ENCODE assay signal across 17 cellular contexts in the genomic region with DNA sequence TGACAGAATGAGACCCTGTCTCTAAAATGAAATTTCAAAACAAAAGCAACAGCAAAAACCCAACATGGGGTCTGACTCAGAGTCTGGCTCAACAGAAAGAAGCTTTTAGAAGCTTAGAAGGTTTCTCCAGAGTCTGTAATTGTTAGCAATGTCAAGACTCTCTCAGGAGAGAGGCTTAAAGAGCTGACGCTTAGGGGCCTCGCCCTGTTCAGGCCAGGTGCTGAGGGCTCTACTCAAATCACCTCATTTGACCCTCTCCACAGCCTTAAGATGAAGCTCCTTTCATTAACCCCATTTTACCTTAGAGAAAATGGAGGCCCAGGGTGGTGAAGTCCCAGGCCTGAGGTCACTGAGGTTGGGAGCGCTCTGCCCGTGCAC. TPM values are rescaled to one million over a fixed set of nuclear protein-coding genes. Genes with fewer than 3 reads are reported as not detected.
DNase-seq lines count a peak whose midpoint lies in the region; ATAC-seq, FAIRE-seq and TF ChIP-seq lines count a peak whose summit lies in the region.
"Had no signal": no experiment of that assay in that cellular context is flagged by ENCODE, and none has a peak within 500 bp of the region (broad histone marks: within the 10 kb centered on the region; RNA-seq: fewer than 3 reads in every experiment).

No MANE protein-coding gene starts in this region.

- DNase-seq in NCI-H82 (lab: John Stamatoyannopoulos, UW) (peak; percentile 50), NCI-H82 treated with DMSO at 0.1 percent for 48 hours (lab: John Stamatoyannopoulos, UW; ENCODE audit: unreplicated experiment) (no peak), astrocyte of the spinal cord (ENCODE audit: low read depth, low spot score) (peak; percentile 45), lower lobe of right lung (no peak), colonic mucosa (no peak), suprapubic skin (ENCODE audit: low spot score in 2 of 2) (no peak), COLO829 (ENCODE audit: low spot score) (no peak)
- DNase-seq: Caco-2; CD8-positive, alpha-beta T cell; DMS53; GOT3; HCEC 1CT; IMR-90 had no signal

- H3K4me1 ChIP-seq in lower lobe of right lung (peaks cover 2% of the 10 kb centered on the region), colonic mucosa (no peaks in the 10 kb centered on the region), suprapubic skin (peaks cover 2% of the 10 kb centered on the region)

- H3K27me3 ChIP-seq in lower lobe of right lung (ENCODE audit: low read depth) (no peaks in the 10 kb centered on the region), colonic mucosa (peaks cover 6% of the 10 kb centered on the region), suprapubic skin (no peaks in the 10 kb centered on the region)

- no peak for TF ChIP-seq CTCF in astrocyte of the spinal cord (IDR thresholded peaks at IDR 0.05; ENCODE audit: low read depth, low read length)
- TF ChIP-seq CTCF in lower lobe of right lung (IDR thresholded peaks at IDR 0.05), result no peak
- TF ChIP-seq CTCF in colonic mucosa (IDR thresholded peaks at IDR 0.05), result no peak
- no peak for TF ChIP-seq CTCF in suprapubic skin (IDR thresholded peaks at IDR 0.05)

- FAIRE-seq in G401.6 (lab: Jason Lieb, UNC), result peak; percentile 36
- FAIRE-seq: GM12891 had no signal

- H3K27ac ChIP-seq in lower lobe of right lung, result no peak overlapping the region
- no peak overlapping the region for H3K27ac ChIP-seq in colonic mucosa
- H3K27ac ChIP-seq in suprapubic skin, result no peak overlapping the region
- H3K27ac ChIP-seq: 22Rv1 had no signal

- no peak for TF ChIP-seq POLR2A in suprapubic skin (IDR thresholded peaks at IDR 0.05)

- no peak for TF ChIP-seq EP300 in suprapubic skin (IDR thresholded peaks at IDR 0.05)

- H3K9me3 ChIP-seq in lower lobe of right lung (no peaks in the 10 kb centered on the region), colonic mucosa (no peaks in the 10 kb centered on the region), suprapubic skin (no peaks in the 10 kb centered on the region)
- H3K9me3 ChIP-seq: Caco-2 had no signal

- H3K36me3 ChIP-seq in lower lobe of right lung (no peaks in the 10 kb centered on the region), colonic mucosa (no peaks in the 10 kb centered on the region), suprapubic skin (no peaks in the 10 kb centered on the region)

- 77% methylated on average over 4 of the region's 4 CpGs for WGBS in suprapubic skin

- intact Hi-C loops in lower lobe of right lung (cut with DNase I), result no loop called here
- intact Hi-C loops in colonic mucosa (cut with DNase I), result no loop called here

- peak; percentile 26 to 48 for ATAC-seq in lower lobe of right lung
- ATAC-seq: CD8-positive, alpha-beta T cell had no signal

- H3K9ac ChIP-seq in colonic mucosa (ENCODE audit: low read depth in 2 of 2, low read length in 2 of 2), result no peak overlapping the region

- in situ Hi-C loops in astrocyte of the spinal cord (cut with HindIII; ENCODE audit: low sequenced_read_pairs), result no loop called here

- H3K4me3 ChIP-seq in astrocyte of the spinal cord (ENCODE audit: low read depth, low read length) (no peak overlapping the region), lower lobe of right lung (no peak overlapping the region), colonic mucosa (no peak overlapping the region), suprapubic skin (no peak overlapping the region)

RNA-seq across cellular contexts. Expression of gene KIF17, which starts 5.3 kb away (rescaled TPM):
- total RNA-seq in lower lobe of right lung, result 8.4 TPM
- total RNA-seq in colonic mucosa, result 1 to 10 TPM in 1 of 2 donors, under 1 TPM in 1; 0.27 to 1.4 TPM
- total RNA-seq in suprapubic skin, result 1 to 10 TPM in 3 of 4 donors, under 1 TPM in 1; 0.76 to 5.6 (median 2.1) TPM
- total RNA-seq: CD8-positive, alpha-beta T cell; HT-29 had no signal

RNA-seq across cellular contexts. Expression of gene SH2D5, which starts 9.4 kb away (rescaled TPM):
- total RNA-seq in lower lobe of right lung (not detected), colonic mucosa (under 1 TPM in 1 of 2 donors, not detected in 1; 0.12 TPM), suprapubic skin (1 to 10 TPM in 1 of 4 donors, under 1 TPM in 1, not detected in 2; 0.23 to 1.2 TPM)
- total RNA-seq: CD8-positive, alpha-beta T cell had no signal

Comparison
In these comparisons a context has a peak if more than half of its experiments do, and no peak if none do; other contexts are left out.
1. DNase-seq: peak in NCI-H82 (single experiment) and astrocyte of the spinal cord (single experiment); none in NCI-H82 treated with DMSO at 0.1 percent for 48 hours (single experiment), lower lobe of right lung (single experiment), colonic mucosa (single experiment), suprapubic skin (0 of 2) and COLO829 (single experiment).